In genomic region chr2:113796592-113797180, GRCh38 we compare ENCODE assay signal across 29 cellular contexts.
"Had no signal": no experiment of that assay in that cellular context is flagged by ENCODE, and none has a peak within 500 bp of the region (broad histone marks: within the 10 kb centered on the region; RNA-seq: fewer than 3 reads in every experiment).

No MANE protein-coding gene starts in this region.

- ATAC-seq: activated CD4-positive, CD25-positive, alpha-beta regulatory T cell treated with anti-CD3 and anti-CD28 coated beads, Interleukin-2, amount 50 U/mL, for 24 hours; activated CD8-positive, alpha-beta T cell treated with anti-CD3 and anti-CD28 coated beads for 36 hours; activated T-cell treated with anti-CD3 and anti-CD28 coated beads, Interleukin-2, amount 50 U/mL, for 4 hours; activated T-helper 17 cell treated with anti-CD3 and anti-CD28 coated beads, Interleukin-2, amount 50 U/mL, for 72 hours; body of pancreas; effector memory CD8-positive, alpha-beta T cell; foreskin keratinocyte; gastrocnemius medialis had no signal

- H3K4me1 ChIP-seq: esophagus muscularis mucosa, foreskin keratinocyte, gastrocnemius medialis had no signal

- H3K27ac ChIP-seq: body of pancreas, esophagus muscularis mucosa, foreskin keratinocyte, gastrocnemius medialis, heart left ventricle, WERI-Rb-1 had no signal

- H3K36me3 ChIP-seq: esophagus muscularis mucosa, gastrocnemius medialis, heart left ventricle, WERI-Rb-1 had no signal

- DNase-seq: activated B cell treated with CpG ODN at 0.5 μM for 24 hours; activated CD4-positive, alpha-beta T cell treated with anti-CD3 and anti-CD28 coated beads for 48 hours; activated CD4-positive, alpha-beta T cell treated with anti-CD3 and anti-CD28 coated beads, Interleukin-2, amount 50 U/mL, for 1 hour; activated CD4-positive, alpha-beta T cell treated with anti-CD3 and anti-CD28 coated beads, Interleukin-2, amount 50 U/mL, for 48 hours; activated CD8-positive, alpha-beta memory T cell treated with anti-CD3 and anti-CD28 coated beads for 24 hours; activated CD8-positive, alpha-beta T cell treated with anti-CD3 and anti-CD28 coated beads for 36 hours; activated effector memory CD4-positive, alpha-beta T cell treated with Interleukin-2 at 50 U/mL for 16 hours; activated gamma-delta T cell treated with Interleukin-2 at 50 U/mL for 16 hours; activated naive CD4-positive, alpha-beta T cell treated with anti-CD3 and anti-CD28 coated beads, Interleukin-2, amount 50 U/mL, for 16 hours; activated naive CD4-positive, alpha-beta T cell treated with Interleukin-2 at 50 U/mL for 16 hours; activated T-cell treated with anti-CD3 and anti-CD28 coated beads, Interleukin-2, amount 50 U/mL, for 4 hours; amygdala; aorta; body of pancreas; caudate nucleus; cortex of kidney; dermis blood vessel endothelial cell; effector CD4-positive, alpha-beta T cell; effector memory CD8-positive, alpha-beta T cell; erythroblast; foreskin keratinocyte; gastrocnemius medialis; glutamatergic neuron; heart left ventricle; T1000; WERI-Rb-1 had no signal

- H3K4me3 ChIP-seq: body of pancreas, esophagus muscularis mucosa, gastrocnemius medialis, heart left ventricle had no signal

- H3K27me3 ChIP-seq: body of pancreas, foreskin keratinocyte, gastrocnemius medialis, heart left ventricle had no signal

- H3K9me3 ChIP-seq: body of pancreas, esophagus muscularis mucosa, gastrocnemius medialis, heart left ventricle had no signal
